1 cellular context compared by ENCODE assay signal in genomic region chr21:37675202-37675801, GRCh38.
A peak's percentile ranks its signal among the peaks of the same experiment; 100 is the strongest.
TF ChIP-seq lines count a peak whose summit lies in the region.

No MANE protein-coding gene starts in this region.

TF ChIP-seq in K562, 482 proteins besides CTCF, POLR2A, EP300 and RAD21 (continued from another document):
- TF ChIP-seq ZBTB9 (CRISPR knock-in tag; IDR thresholded peaks at IDR 0.05) (0 out of 2 replicates have a peak, but pooled peaks have one; percentile 29), MTA3 (IDR thresholded peaks at IDR 0.05; ENCODE audit: borderline replicate concordance) (peak; percentile 62; the same call in 1 of the 2 replicates), RCOR1 (IDR thresholded peaks at IDR 0.05; ENCODE audit: borderline replicate concordance in 1 of 2, low read depth in 2 of 2, low read length in 2 of 2) (0 out of 4 replicates have a peak, but pooled peaks of 1 of the 2 experiments have one; percentile 20), SRSF9 (IDR thresholded peaks at IDR 0.05; ENCODE audit: borderline replicate concordance, low read depth, low read length) (no peak), C11orf30 (IDR thresholded peaks at IDR 0.05; ENCODE audit: low read depth) (no peak), JUND (IDR thresholded peaks at IDR 0.05; ENCODE audit: borderline replicate concordance, low read depth, low read length) (peak; percentile 32; the same call in 1 of the 2 replicates), JUND (tag; IDR thresholded peaks at IDR 0.05; ENCODE audit: borderline replicate concordance, low read depth, low read length) (no peak), SMC3 (conservative IDR thresholded peaks at IDR 0.05; ENCODE audit: insufficient read depth, low read depth, low read length) (peak; percentile 72), FOXK2 (conservative IDR thresholded peaks at IDR 0.05 in 1 of 2, IDR thresholded peaks at IDR 0.05 in 1 of 2; ENCODE audit: low read depth in 2 of 2) (no peak), MGA (IDR thresholded peaks at IDR 0.05) (no peak)
